8 cellular contexts compared by ENCODE assay signal in genomic region chr11:130069684-130070108, GRCh38. TPM values are rescaled to one million over a fixed set of nuclear protein-coding genes. Genes with fewer than 3 reads are reported as not detected.
DNase-seq lines count a peak whose midpoint lies in the region; ATAC-seq and TF ChIP-seq lines count a peak whose summit lies in the region.

APLP2 (plus strand) TSS chr11:130069894; CDS start chr11:130069978, 84 bp downstream.

- H3K9me3 ChIP-seq in transverse colon, result no peaks in the 10 kb centered on the region

- TF ChIP-seq EP300 in transverse colon (IDR thresholded peaks at IDR 0.05; ENCODE audit: low read depth), result no peak

- H3K27me3 Mint-ChIP-seq in T-cell, result no peaks in the 10 kb centered on the region

- H3K27ac Mint-ChIP-seq in T-cell, result peak within 1 kb of the TSS; percentile 94 to 96

- TF ChIP-seq CTCF in GM13977 (IDR thresholded peaks at IDR 0.05; ENCODE audit: extremely low read depth, insufficient read depth, missing control alignments) (no peak), transverse colon (IDR thresholded peaks at IDR 0.05) (no peak)

- TF ChIP-seq POLR2A in transverse colon (IDR thresholded peaks at IDR 0.05), result peak; percentile 97

- peak; percentile 98 for DNase-seq in GM13977 (ENCODE audit: low spot score)
- peak; percentile 99 for DNase-seq in NCI-H146 (lab: John Stamatoyannopoulos, UW)
- peak; percentile 87 to 99 (median 97) for DNase-seq in T-cell
- peak; percentile 99 for DNase-seq in cardiac septum (ENCODE audit: low spot score)
- peak; percentile 98 for DNase-seq in pons (ENCODE audit: low spot score)
- peak; percentile 100 for DNase-seq in transverse colon

- POLR2A ChIA-PET in T-cell (lab: Charles Lee), result interaction anchor here in 1 of 2 donors (0.5 to 2.5 kb wide), 2 partner anchors 66 to 218 kb away, joined by 4 to 26 read pairs; partner anchors contain the start of gene PRDM10

- H3K4me1 Mint-ChIP-seq in T-cell, result peaks cover 21 to 33% (median 26%) of the 10 kb centered on the region in 3 donors

- H3K27me3 ChIP-seq in transverse colon, result no peaks in the 10 kb centered on the region

- intact Hi-C loops in cardiac septum (cut with DNase I), result loop anchor here (1.0 kb wide), 1 partner anchor 66 kb away; no protein-coding TSS in a partner anchor
- intact Hi-C loops in transverse colon (cut with DNase I; ENCODE audit: low total_unique reads), result loop anchor here (2.0 kb wide), 1 partner anchor 67 kb away; the partner anchor contains the start of gene PRDM10

- H3K4me3 ChIP-seq in transverse colon, result peak within 1 kb of the TSS; percentile 74 to 92 (median 82)

- no peaks in the 10 kb centered on the region for H3K36me3 Mint-ChIP-seq in T-cell

- ATAC-seq in HG02870 (IDR thresholded peaks at IDR 0.05; ENCODE audit: unreplicated experiment), result peak; percentile 97
- peak; percentile 89 to 93 (median 92) for ATAC-seq in T-cell (replicated peaks in 1 of 4)

- H3K36me3 ChIP-seq in transverse colon, result no peaks in the 10 kb centered on the region

- H3K27ac ChIP-seq in adipose tissue (ENCODE audit: low read depth, low read length), result peak within 1 kb of the TSS; percentile 94
- peak within 1 kb of the TSS; percentile 94 to 97 (median 96) for H3K27ac ChIP-seq in transverse colon

- in situ Hi-C loops in GM13977 (cut with MboI; ENCODE audit: low pct_unique_long_range_greater_than_20kb, low sequenced_read_pairs, unreplicated experiment) (no loop called here), transverse colon (cut with MboI; ENCODE audit: low pct_ligation_motif_present in 1 of 4, low pct_unique_long_range_greater_than_20kb in 1 of 4, low sequenced_read_pairs in 3 of 4) (loop anchor here in 3 of 4 donors (10.0 kb wide), 1 partner anchor 65 kb away; the partner anchor contains the start of gene PRDM10 (in 3 of the 3))

- CTCF ChIA-PET in T-cell (lab: Charles Lee), result interaction anchor here in 1 of 2 donors (3.4 kb wide), 1 partner anchor 62 kb away, joined by 12 read pairs; no protein-coding TSS in a partner anchor

- H3K9me3 Mint-ChIP-seq in T-cell, result no peaks in the 10 kb centered on the region

- H3K4me3 Mint-ChIP-seq in T-cell, result peak within 1 kb of the TSS; percentile 92 to 97 (median 95)

- peaks cover 11 to 49% (median 29%) of the 10 kb centered on the region in 4 donors for H3K4me1 ChIP-seq in transverse colon

- WGBS in adipose tissue, 3 donors, result 1% methylated on average over 46 to 47 of the region's 47 CpGs
- 2% methylated on average over 32 of the region's 47 CpGs; no CpG with 5 or more reads in 1 of the 2 donors for WGBS in transverse colon (ENCODE audit: low coverage in 1 of 2), 2 donors

RNA-seq across cellular contexts. Expression of gene APLP2, which starts in this region (rescaled TPM):
- 10 to 100 TPM; 36.4 to 61.9 (median 51.0) TPM for total RNA-seq in T-cell
- polyA plus RNA-seq in adipose tissue, result 100 to 1,000 TPM in 2 of 3 donors, 10 to 100 TPM in 1; 80.0 to 251 (median 120) TPM
- 318 TPM for total RNA-seq in cardiac septum
- 100 to 1,000 TPM; 191 to 618 (median 396) TPM for total RNA-seq in transverse colon

Comparison
In these comparisons a context has a peak if more than half of its experiments do, and no peak if none do; other contexts are left out.
1. Peak in every context shown above with its lines: DNase-seq, ATAC-seq, H3K4me3 ChIP-seq and H3K27ac ChIP-seq.